ENCODE assay signal across 15 cellular contexts in the genomic region with DNA sequence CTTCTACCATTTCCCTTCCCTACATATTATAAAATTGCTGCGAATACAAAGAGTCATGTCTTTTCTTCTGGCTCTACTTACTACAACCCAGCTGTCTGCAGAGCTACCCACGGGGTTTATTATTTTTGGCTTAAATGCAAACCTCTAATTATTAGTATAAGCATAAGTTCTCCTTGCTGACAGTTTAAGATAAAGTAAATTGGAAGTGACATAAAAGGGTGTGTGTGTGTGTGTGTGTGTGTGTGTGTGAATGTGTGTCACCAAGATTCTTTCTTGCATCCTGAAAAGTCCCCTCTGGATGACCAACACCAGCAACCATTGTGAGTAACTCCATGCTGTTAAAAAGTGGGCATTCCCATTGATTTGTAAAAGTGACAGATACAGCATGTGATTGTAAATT.
DNase-seq lines count a peak whose midpoint lies in the region; ATAC-seq and TF ChIP-seq lines count a peak whose summit lies in the region.
"Had no signal": no experiment of that assay in that cellular context is flagged by ENCODE, and none has a peak within 500 bp of the region (broad histone marks: within the 10 kb centered on the region; RNA-seq: fewer than 3 reads in every experiment).

No MANE protein-coding gene starts in this region.

- peaks cover 0 to 14% (median 9%) of the 10 kb centered on the region in 9 donors for H3K4me1 ChIP-seq in heart right ventricle
- H3K4me1 ChIP-seq in skeletal muscle satellite cell (ENCODE audit: control insufficient read depth, insufficient read depth, low read length), result peaks cover 29% of the 10 kb centered on the region
- H3K4me1 ChIP-seq: parathyroid adenoma had no signal

- intact Hi-C loops in heart right ventricle (cut with DNase I), result no loop called here

- peak overlapping the region; percentile 5 for H3K4me2 ChIP-seq in skeletal muscle satellite cell (ENCODE audit: low read length)
- H3K4me2 ChIP-seq: KMS-11 had no signal

- H3K27ac ChIP-seq in heart right ventricle, result no peak overlapping the region
- H3K27ac ChIP-seq: KMS-11, left lung, parathyroid adenoma had no signal

- no peaks in the 10 kb centered on the region for H3K27me3 ChIP-seq in heart right ventricle
- no peaks in the 10 kb centered on the region for H3K27me3 ChIP-seq in skeletal muscle satellite cell (ENCODE audit: control insufficient read depth, insufficient read depth, low read length)
- H3K27me3 ChIP-seq: cardiac muscle cell, esophagus squamous epithelium, left lung had no signal

- WGBS in heart right ventricle, 2 donors, result 19 to 26% methylated on average over 2 of the region's 2 CpGs

- H3K9me3 ChIP-seq in heart right ventricle (no peaks in the 10 kb centered on the region), skeletal muscle satellite cell (replicated peaks; ENCODE audit: low read length) (no peaks in the 10 kb centered on the region)
- H3K9me3 ChIP-seq: esophagus squamous epithelium, left lung had no signal

- H3K36me3 ChIP-seq in heart right ventricle (no peaks in the 10 kb centered on the region), skeletal muscle satellite cell (ENCODE audit: insufficient read depth, low read length) (no peaks in the 10 kb centered on the region)
- H3K36me3 ChIP-seq: cardiac muscle cell, esophagus squamous epithelium, left lung had no signal

- H3K4me3 ChIP-seq in heart right ventricle, result no peak overlapping the region
- no peak overlapping the region for H3K4me3 ChIP-seq in skeletal muscle satellite cell (ENCODE audit: low read length)
- H3K4me3 ChIP-seq: cardiac muscle cell, esophagus squamous epithelium, left lung had no signal

- no peak for TF ChIP-seq CTCF in heart right ventricle (IDR thresholded peaks at IDR 0.05)

- DNase-seq in NCI-H2227 (lab: John Stamatoyannopoulos, UW; ENCODE audit: unreplicated experiment) (peak; percentile 8), NCI-H2227 treated with DMSO at 0.1 percent for 48 hours (lab: John Stamatoyannopoulos, UW) (no peak), astrocyte of the hippocampus (ENCODE audit: low read depth, low spot score) (peak; percentile 80), heart right ventricle (no peak), ureter (ENCODE audit: low spot score) (no peak), foreskin melanocyte (no peak)
- DNase-seq: ACHN; activated T-cell treated with anti-CD3 and anti-CD28 coated beads, Interleukin-2, amount 50 U/mL, for 4 hours; esophagus squamous epithelium; left lung had no signal

- H3K9ac ChIP-seq in skeletal muscle satellite cell (ENCODE audit: low read depth, low read length), result no peak overlapping the region
- H3K9ac ChIP-seq: KMS-11, parathyroid adenoma had no signal

- ATAC-seq in heart right ventricle, result peak in 6 of 8 donors; percentile 43 to 82 (median 58)
- no peak for ATAC-seq in GM19395 (IDR thresholded peaks at IDR 0.05; ENCODE audit: unreplicated experiment)
- ATAC-seq: activated T-cell treated with anti-CD3 and anti-CD28 coated beads, Interleukin-2, amount 50 U/mL, for 4 hours had no signal

Comparison
In these comparisons a context has a peak if more than half of its experiments do, and no peak if none do; other contexts are left out.
1. DNase-seq: peak in NCI-H2227 (single experiment) and astrocyte of the hippocampus (single experiment); none in NCI-H2227 treated with DMSO at 0.1 percent for 48 hours (single experiment), heart right ventricle (0 of 2), ureter (single experiment) and foreskin melanocyte (single experiment).